8 cellular contexts compared by ENCODE assay signal in genomic region chr11:71420455-71421241, GRCh38. TPM values are rescaled to one million over a fixed set of nuclear protein-coding genes. Genes with fewer than 3 reads are reported as not detected.
DNase-seq lines count a peak whose midpoint lies in the region; ATAC-seq and TF ChIP-seq lines count a peak whose summit lies in the region.

No MANE protein-coding gene starts in this region.

- H3K36me3 ChIP-seq in A673 (ENCODE audit: insufficient read depth, low read length, poor library complexity, severe bottlenecking) (no peaks in the 10 kb centered on the region), adipocyte (ENCODE audit: control insufficient read depth, insufficient read depth, low read length, severe bottlenecking) (no peaks in the 10 kb centered on the region), tibial artery (no peaks in the 10 kb centered on the region), uterus (no peaks in the 10 kb centered on the region)

- CTCF ChIA-PET in A673 (lab: Charles Lee): no interaction called here

- H3K4me1 ChIP-seq in A673 (ENCODE audit: insufficient read depth, low read length, poor library complexity, severe bottlenecking) (no peaks in the 10 kb centered on the region), adipocyte (ENCODE audit: control insufficient read depth, insufficient read depth, low read length) (no peaks in the 10 kb centered on the region), tibial artery (no peaks in the 10 kb centered on the region), uterus (no peaks in the 10 kb centered on the region)

- H3K27ac ChIP-seq in A673 (ENCODE audit: low read depth, low read length, poor library complexity, severe bottlenecking) (no peak overlapping the region), tibial artery (no peak overlapping the region), uterus (no peak overlapping the region)

- POLR2A ChIA-PET in A673 (lab: Charles Lee; ENCODE audit: low non-redundant PET): interaction anchor here (0.6 kb wide), 1 partner anchor 576 kb away, joined by 3 read pairs; no protein-coding TSS in a partner anchor

- intact Hi-C loops in A673 (cut with micrococcal nuclease; ENCODE audit: unreplicated experiment): loop anchor here (5.0 kb wide), 1 partner anchor 333 kb away; no protein-coding TSS in a partner anchor
- intact Hi-C loops in tibial artery (cut with DNase I; ENCODE audit: low total_unique reads): no loop called here
- intact Hi-C loops in uterus (cut with DNase I; ENCODE audit: low total_unique reads): no loop called here

- TF ChIP-seq CTCF in A673 (conservative IDR thresholded peaks at IDR 0.05; ENCODE audit: low read depth, low read length) (peak; percentile 95), tibial artery (IDR thresholded peaks at IDR 0.05) (peak; percentile 30 to 36), uterus (IDR thresholded peaks at IDR 0.05) (peak in 1 of 4 experiments; percentile 6)

- H3K4me3 ChIP-seq in A673 (ENCODE audit: low read depth, low read length, poor library complexity, severe bottlenecking) (no peak overlapping the region), adipocyte (ENCODE audit: low read length) (no peak overlapping the region), tibial artery (no peak overlapping the region), uterus (no peak overlapping the region)

- H3K9me3 ChIP-seq in A673 (ENCODE audit: low read depth, low read length, poor library complexity, severe bottlenecking) (no peaks in the 10 kb centered on the region), adipocyte (ENCODE audit: control insufficient read depth, low read length) (no peaks in the 10 kb centered on the region), tibial artery (no peaks in the 10 kb centered on the region), uterus (no peaks in the 10 kb centered on the region)

- BruUV-seq in A673 (replicated peaks; lab: Mats Ljungman, UMichigan): no TSS peak

- peak; percentile 76 for DNase-seq in A673 (ENCODE audit: low spot score)
- DNase-seq in GM04504 (ENCODE audit: low read depth): peak; percentile 10
- DNase-seq in NCI-H1436 treated with DMSO at 0.1 percent for 48 hours (lab: John Stamatoyannopoulos, UW): peak; percentile 45
- peak; percentile 47 for DNase-seq in adipocyte (ENCODE audit: low read depth)
- DNase-seq in iPS DF 19.7 (ENCODE audit: low read depth, low spot score): peak; percentile 60
- DNase-seq in tibial artery: no peak
- no peak for DNase-seq in uterus

- H3K27me3 ChIP-seq in A673 (replicated peaks; ENCODE audit: insufficient read depth, low read depth, low read length, poor library complexity) (no peaks in the 10 kb centered on the region), adipocyte (replicated peaks; ENCODE audit: control insufficient read depth, insufficient read depth, low read length) (peaks cover 46% of the 10 kb centered on the region), tibial artery (peaks cover 0 to 17% of the 10 kb centered on the region in 2 donors), uterus (no peaks in the 10 kb centered on the region)

- no peak for ATAC-seq in HG03139 (IDR thresholded peaks at IDR 0.05; ENCODE audit: unreplicated experiment)

- H3K9ac ChIP-seq in adipocyte (ENCODE audit: low read length): no peak overlapping the region

- no peak for TF ChIP-seq POLR2A in uterus (IDR thresholded peaks at IDR 0.05)

RNA-seq across cellular contexts. Expression of gene DHCR7, which starts 27.5 kb away (rescaled TPM):
- total RNA-seq in A673 (2021) (271 and 286 TPM in 2 replicates), uterus (10 to 100 TPM in 3 of 4 donors, 1 to 10 TPM in 1; 7.1 to 24.1 (median 17.8) TPM)

RNA-seq across cellular contexts. Expression of gene NADSYN1, which starts 32.4 kb away (rescaled TPM):
- total RNA-seq in A673 (2021) (35.5 and 46.7 TPM in 2 replicates), uterus (10 to 100 TPM; 20.0 to 73.0 (median 32.8) TPM)

Comparison
In these comparisons a context has a peak if more than half of its experiments do, and no peak if none do; other contexts are left out.
1. DNase-seq: peak in A673 (single experiment), GM04504 (single experiment), NCI-H1436 treated with DMSO at 0.1 percent for 48 hours (single experiment), adipocyte (single experiment) and iPS DF 19.7 (single experiment); none in tibial artery (0 of 2) and uterus (0 of 2).
2. RNA of gene DHCR7, which starts 27.5 kb away (total RNA-seq): 271 to 286 TPM in A673; 7.1 to 24.1 TPM in uterus; every median in the first group is over 10 times any median in the second.